ENCODE assay signal across 9 cellular contexts in genomic region chr9:117247271-117247670, GRCh38.
A peak's percentile ranks its signal among the peaks of the same experiment; 100 is the strongest.
DNase-seq lines count a peak whose midpoint lies in the region; ATAC-seq and TF ChIP-seq lines count a peak whose summit lies in the region.
"Had no signal": no experiment of that assay in that cellular context is flagged by ENCODE, and none has a peak within 500 bp of the region (broad histone marks: within the 10 kb centered on the region; RNA-seq: fewer than 3 reads in every experiment).

No MANE protein-coding gene starts in this region.

- H4K20me1 ChIP-seq in PC-3 (ENCODE audit: low read length), result no peaks in the 10 kb centered on the region

- CTCF ChIA-PET in PC-3 (lab: Charles Lee), result no interaction called here

- no peak overlapping the region for H2AFZ ChIP-seq in PC-3 (ENCODE audit: low read length)

- peak; percentile 55 for ATAC-seq in GM21360 (IDR thresholded peaks at IDR 0.05; ENCODE audit: unreplicated experiment)
- ATAC-seq in PC-3, result no peak
- ATAC-seq in GM19023 (IDR thresholded peaks at IDR 0.05; ENCODE audit: unreplicated experiment), result no peak
- no peak for ATAC-seq in HG02678 (IDR thresholded peaks at IDR 0.05; ENCODE audit: unreplicated experiment)

- H3K4me3 ChIP-seq in PC-3 (ENCODE audit: low read length) (no peak overlapping the region), MG63 (no peak overlapping the region)

- no peaks in the 10 kb centered on the region for H3K27me3 ChIP-seq in PC-3 (ENCODE audit: low read length)
- peaks cover 4% of the 10 kb centered on the region; the same call in 1 of the 2 replicates for H3K27me3 ChIP-seq in MG63

- no peaks in the 10 kb centered on the region for H3K79me2 ChIP-seq in PC-3 (ENCODE audit: low read length)

- no peaks in the 10 kb centered on the region for H3F3A ChIP-seq in PC-3 (ENCODE audit: low read length, unreplicated experiment)

- no peaks in the 10 kb centered on the region for H3K9me2 ChIP-seq in PC-3 (replicated peaks; ENCODE audit: low read length)

- no peaks in the 10 kb centered on the region for H3K36me3 ChIP-seq in PC-3 (ENCODE audit: low read depth, low read length)
- H3K36me3 ChIP-seq in MG63, result no peaks in the 10 kb centered on the region

- DNase-seq in AG20443 (ENCODE audit: low spot score) (peak; percentile 17), PC-3 (no peak), iPS-NIHi11 (ENCODE audit: low spot score) (peak; percentile 41), DMS153 (lab: John Stamatoyannopoulos, UW) (no peak), MG63 (no peak)
- DNase-seq: activated naive CD4-positive, alpha-beta T cell treated with anti-CD3 and anti-CD28 coated beads for 36 hours had no signal

- H3K9me3 ChIP-seq in PC-3 (ENCODE audit: low read length) (no peaks in the 10 kb centered on the region), MG63 (no peaks in the 10 kb centered on the region)

- 0 out of 2 replicates have a peak, but pooled peaks have one; percentile 11 for TF ChIP-seq CTCF in PC-3 (conservative IDR thresholded peaks at IDR 0.05; ENCODE audit: low read depth, low read length)

- H3K27ac ChIP-seq in PC-3 (ENCODE audit: low read length), result no peak overlapping the region

- H3K9ac ChIP-seq in PC-3 (ENCODE audit: low read length), result no peak overlapping the region

- BruUV-seq in PC-3 (replicated peaks; lab: Mats Ljungman, UMichigan), result no TSS peak

- no peaks in the 10 kb centered on the region for H3K4me1 ChIP-seq in PC-3 (ENCODE audit: insufficient read depth, low read length)

- POLR2A ChIA-PET in PC-3 (lab: Charles Lee; ENCODE audit: unreplicated experiment), result no interaction called here

- no peak overlapping the region for H3K4me2 ChIP-seq in PC-3 (ENCODE audit: low read length)

- intact Hi-C loops in PC-3 (cut with micrococcal nuclease), result no loop called here

Comparison
In these comparisons a context has a peak if more than half of its experiments do, and no peak if none do; other contexts are left out.
1. DNase-seq: peak in AG20443 (single experiment) and iPS-NIHi11 (single experiment); none in PC-3 (single experiment), DMS153 (single experiment) and MG63 (single experiment).